Comparison of ENCODE assay signal across 8 cellular contexts in the genomic region with DNA sequence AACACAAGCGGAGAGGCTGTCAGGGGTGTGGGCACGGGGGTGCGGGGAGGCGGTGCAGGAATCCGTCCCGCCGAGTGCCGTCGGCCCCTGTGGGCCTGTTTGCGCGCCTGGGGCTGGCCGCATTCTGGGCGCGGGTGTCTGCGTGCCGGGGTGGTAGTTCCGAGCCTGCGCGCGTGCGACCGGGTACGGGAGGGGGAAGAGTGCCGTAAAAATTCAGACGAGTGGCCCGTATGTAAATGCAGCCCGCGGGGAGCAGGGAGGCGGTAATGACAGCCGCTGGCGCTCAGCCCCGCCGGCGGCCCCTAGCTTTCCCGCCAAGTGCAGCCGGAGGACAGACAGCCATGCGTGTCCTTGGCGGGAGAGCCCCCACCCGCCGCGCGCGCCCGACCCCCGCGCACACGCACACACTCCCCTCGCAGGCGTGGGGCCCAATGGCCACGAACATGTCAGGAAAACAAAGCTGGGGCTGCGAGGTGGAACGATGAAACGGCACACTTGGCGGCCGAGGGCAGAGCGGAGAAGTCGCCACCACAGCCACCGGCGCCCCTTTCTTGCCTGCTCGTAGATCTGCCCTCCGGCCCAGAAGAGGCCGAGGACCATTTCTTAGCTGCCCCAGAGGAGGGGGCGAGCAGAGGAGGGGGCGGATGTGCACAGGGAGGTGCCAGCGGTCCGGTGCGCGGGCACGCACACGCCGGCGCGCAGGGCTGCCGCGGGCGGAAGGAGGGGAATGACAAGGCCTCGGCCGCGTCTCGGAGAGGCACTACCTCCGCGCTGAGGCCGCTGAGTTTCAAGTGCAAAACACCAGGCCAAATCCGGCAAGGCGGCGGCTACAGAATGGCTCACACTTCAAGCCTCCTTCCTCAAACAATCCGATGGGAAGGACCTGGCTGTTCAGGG.
DNase-seq lines count a peak whose midpoint lies in the region; TF ChIP-seq lines count a peak whose summit lies in the region.

No MANE protein-coding gene starts in this region.

- H3K27ac ChIP-seq in WERI-Rb-1, result peak overlapping the region; percentile 95

- H3K27ac Mint-ChIP-seq in activated naive CD4-positive, alpha-beta T cell treated with anti-CD3 and anti-CD28 coated beads for 36 hours, result no peak overlapping the region
- H3K27ac Mint-ChIP-seq in glutamatergic neuron (ENCODE audit: unreplicated experiment), result peak overlapping the region; percentile 86

- POLR2A ChIA-PET in HEK293T (lab: Yijun Ruan, JAX), result interaction anchor here (0.5 to 3.3 kb wide), 23 partner anchors 9 to 893 kb away, joined by 3 to 68 read pairs (median 4); no protein-coding TSS in a partner anchor

- peaks cover 1% of the 10 kb centered on the region for H3K36me3 Mint-ChIP-seq in activated naive CD4-positive, alpha-beta T cell treated with anti-CD3 and anti-CD28 coated beads for 36 hours (ENCODE audit: low read depth)
- H3K36me3 Mint-ChIP-seq in glutamatergic neuron (ENCODE audit: unreplicated experiment), result no peaks in the 10 kb centered on the region

- intact Hi-C loops in activated naive CD4-positive, alpha-beta T cell treated with anti-CD3 and anti-CD28 coated beads for 36 hours (cut with micrococcal nuclease), result loop anchor here (1.0 to 10.0 kb wide), 9 partner anchors 12 to 1410 kb away; a partner anchor contains a TSS
- intact Hi-C loops in posterior vena cava (cut with DNase I), result loop anchor here in 1 of 2 donors (10.0 kb wide), 1 partner anchor 530 kb away; no protein-coding TSS in a partner anchor

- peak overlapping the region; percentile 45 for H3K4me3 Mint-ChIP-seq in activated naive CD4-positive, alpha-beta T cell treated with anti-CD3 and anti-CD28 coated beads for 36 hours
- H3K4me3 Mint-ChIP-seq in glutamatergic neuron (ENCODE audit: unreplicated experiment), result peak overlapping the region; percentile 94

- H3K4me1 Mint-ChIP-seq in activated naive CD4-positive, alpha-beta T cell treated with anti-CD3 and anti-CD28 coated beads for 36 hours (ENCODE audit: low read depth), result peaks cover 21% of the 10 kb centered on the region
- H3K4me1 Mint-ChIP-seq in glutamatergic neuron (ENCODE audit: low read depth, unreplicated experiment), result peaks cover 38% of the 10 kb centered on the region

- H3K9me3 ChIP-seq in WERI-Rb-1 (ENCODE audit: severe bottlenecking), result no peaks in the 10 kb centered on the region

- H3K36me3 ChIP-seq in WERI-Rb-1, result no peaks in the 10 kb centered on the region

- peak overlapping the region; percentile 80 for H3K4me3 ChIP-seq in WERI-Rb-1 (ENCODE audit: low read depth, low read length)

- peaks cover 84% of the 10 kb centered on the region for H3K27me3 Mint-ChIP-seq in activated naive CD4-positive, alpha-beta T cell treated with anti-CD3 and anti-CD28 coated beads for 36 hours (ENCODE audit: low read depth)
- H3K27me3 Mint-ChIP-seq in glutamatergic neuron (ENCODE audit: unreplicated experiment), result peaks cover 24% of the 10 kb centered on the region

- TF ChIP-seq CTCF in WERI-Rb-1 (IDR thresholded peaks at IDR 0.05; ENCODE audit: low read depth, low read length) (no peak), glutamatergic neuron (IDR thresholded peaks at IDR 0.05; ENCODE audit: partially characterized antibody, unreplicated experiment) (no peak)

- DNase-seq in activated naive CD4-positive, alpha-beta T cell treated with anti-CD3 and anti-CD28 coated beads for 36 hours, result peak; percentile 65
- DNase-seq in activated naive CD4-positive, alpha-beta T cell treated with anti-CD3 and anti-CD28 coated beads, Interleukin-2, amount 50 U/mL, for 16 hours, result no peak
- DNase-seq in HEK293T (ENCODE audit: extremely low spot score) (peak; percentile 60), NCI-H1048 (lab: John Stamatoyannopoulos, UW) (peak; percentile 73), WERI-Rb-1 (peak; percentile 91), glutamatergic neuron (peak; percentile 74), posterior vena cava (ENCODE audit: low spot score) (peak; percentile 79)
- DNase-seq in stimulated activated CD4-positive, alpha-beta T cell treated with anti-CD3 and anti-CD28 coated beads, Interleukin-4, amount 100 ng/mL, for 24 hours, result no peak

- H3K9me3 Mint-ChIP-seq in activated naive CD4-positive, alpha-beta T cell treated with anti-CD3 and anti-CD28 coated beads for 36 hours, result peaks cover 1% of the 10 kb centered on the region
- peaks cover 29% of the 10 kb centered on the region for H3K9me3 Mint-ChIP-seq in glutamatergic neuron (ENCODE audit: unreplicated experiment)

- CTCF ChIA-PET in activated naive CD4-positive, alpha-beta T cell treated with anti-CD3 and anti-CD28 coated beads for 36 hours (lab: Charles Lee), result interaction anchor here (0.8 to 2.8 kb wide), 2 partner anchors 11 to 16 kb away, joined by 3 to 9 read pairs; no protein-coding TSS in a partner anchor
- CTCF ChIA-PET in HEK293T (lab: Yijun Ruan, JAX), result interaction anchor here (0.5 kb wide), 1 partner anchor 290 kb away, joined by 6 read pairs; no protein-coding TSS in a partner anchor

- H3K27me3 ChIP-seq in WERI-Rb-1 (ENCODE audit: insufficient read depth, low read depth, severe bottlenecking), result no peaks in the 10 kb centered on the region

TF ChIP-seq in HEK293T, 16 proteins besides CTCF, POLR2A, EP300 and RAD21:
- TF ChIP-seq SUZ12 (IDR thresholded peaks at IDR 0.05) (no peak), TARDBP (IDR thresholded peaks at IDR 0.05) (no peak; the same call in 1 of the 2 replicates), HDGF (IDR thresholded peaks at IDR 0.05; ENCODE audit: borderline replicate concordance) (no peak), ZNF384 (IDR thresholded peaks at IDR 0.05) (no peak), NFRKB (IDR thresholded peaks at IDR 0.05) (no peak), CTBP1 (IDR thresholded peaks at IDR 0.05; ENCODE audit: borderline replicate concordance) (peak; percentile 40; the same call in 1 of the 2 replicates), LEF1 (IDR thresholded peaks at IDR 0.05; ENCODE audit: borderline replicate concordance) (no peak), L3MBTL2 (conservative IDR thresholded peaks at IDR 0.05) (peak; percentile 95), FOXK2 (IDR thresholded peaks at IDR 0.05) (no peak), ARNT (IDR thresholded peaks at IDR 0.05) (no peak), ELF4 (IDR thresholded peaks at IDR 0.05) (0 out of 2 replicates have a peak, but pooled peaks have one; percentile 32), FOXM1 (IDR thresholded peaks at IDR 0.05; ENCODE audit: borderline replicate concordance) (no peak)
- TF ChIP-seq, protein P1, sequence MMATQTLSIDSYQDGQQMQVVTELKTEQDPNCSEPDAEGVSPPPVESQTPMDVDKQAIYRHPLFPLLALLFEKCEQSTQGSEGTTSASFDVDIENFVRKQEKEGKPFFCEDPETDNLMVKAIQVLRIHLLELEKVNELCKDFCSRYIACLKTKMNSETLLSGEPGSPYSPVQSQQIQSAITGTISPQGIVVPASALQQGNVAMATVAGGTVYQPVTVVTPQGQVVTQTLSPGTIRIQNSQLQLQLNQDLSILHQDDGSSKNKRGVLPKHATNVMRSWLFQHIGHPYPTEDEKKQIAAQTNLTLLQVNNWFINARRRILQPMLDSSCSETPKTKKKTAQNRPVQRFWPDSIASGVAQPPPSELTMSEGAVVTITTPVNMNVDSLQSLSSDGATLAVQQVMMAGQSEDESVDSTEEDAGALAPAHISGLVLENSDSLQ (IDR thresholded peaks at IDR 0.05), result no peak
TF ChIP-seq in HEK293T: peak in this region for 3.

Comparison
In these comparisons a context has a peak if more than half of its experiments do, and no peak if none do; other contexts are left out.
1. DNase-seq: peak in activated naive CD4-positive, alpha-beta T cell treated with anti-CD3 and anti-CD28 coated beads for 36 hours (single experiment), HEK293T (single experiment), NCI-H1048 (single experiment), WERI-Rb-1 (single experiment), glutamatergic neuron (single experiment) and posterior vena cava (single experiment); none in activated naive CD4-positive, alpha-beta T cell treated with anti-CD3 and anti-CD28 coated beads, Interleukin-2, amount 50 U/mL, for 16 hours (single experiment) and stimulated activated CD4-positive, alpha-beta T cell treated with anti-CD3 and anti-CD28 coated beads, Interleukin-4, amount 100 ng/mL, for 24 hours (single experiment).